ENCODE assay signal across 35 cellular contexts in the genomic region with DNA sequence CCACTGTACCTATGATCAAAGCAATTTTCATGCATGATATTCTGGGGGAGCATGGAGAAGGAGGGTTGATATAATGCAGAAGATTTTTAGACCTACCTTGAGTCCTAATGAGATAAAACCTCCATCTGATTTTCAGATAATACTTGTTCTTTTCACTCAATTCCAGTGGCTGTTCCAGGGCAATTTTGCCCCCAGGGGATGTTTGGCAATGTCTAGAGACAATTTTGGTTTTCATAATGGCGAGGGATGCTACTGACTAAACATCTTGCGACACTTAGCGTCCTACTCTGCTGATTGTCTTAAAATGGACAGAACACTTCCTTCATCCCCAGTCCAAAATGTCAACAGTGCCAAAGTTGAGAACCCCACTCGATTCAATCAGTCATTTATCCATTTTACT. TPM values are rescaled to one million over a fixed set of nuclear protein-coding genes. Genes with fewer than 3 reads are reported as not detected.
"Had no signal": no experiment of that assay in that cellular context is flagged by ENCODE, and none has a peak within 500 bp of the region (broad histone marks: within the 10 kb centered on the region; RNA-seq: fewer than 3 reads in every experiment).

No MANE protein-coding gene starts in this region.

- H3K27me3 Mint-ChIP-seq: activated B cell treated with CpG ODN at 0.5 μM for 24 hours; activated CD4-positive, alpha-beta T cell treated with anti-CD3 and anti-CD28 coated beads, Interleukin-2, amount 10 ng/mL, durations not matched to agents 24 days and 14 days; activated naive CD4-positive, alpha-beta T cell treated with anti-CD3 and anti-CD28 coated beads, Interleukin-2, amount 10 ng/mL, durations not matched to agents 7 days and 5 days had no signal

- ATAC-seq: activated CD8-positive, alpha-beta T cell treated with anti-CD3 and anti-CD28 coated beads for 36 hours; activated naive CD8-positive, alpha-beta T cell treated with anti-CD3 and anti-CD28 coated beads, Interleukin-2, amount 50 U/mL, for 24 hours; activated T-cell treated with anti-CD3 and anti-CD28 coated beads, Interleukin-2, amount 50 U/mL, for 4 hours; activated T-cell treated with anti-CD3 and anti-CD28 coated beads, Interleukin-2, amount 50 U/mL, for 72 hours had no signal

- DNase-seq: activated B cell treated with CpG ODN at 0.5 μM for 24 hours; activated CD4-positive, alpha-beta memory T cell treated with anti-CD3 and anti-CD28 coated beads for 36 hours; activated CD4-positive, alpha-beta T cell treated with anti-CD3 and anti-CD28 coated beads for 4 hours; activated CD4-positive, alpha-beta T cell treated with anti-CD3 and anti-CD28 coated beads, Interleukin-2, amount 10 ng/mL, durations not matched to agents 24 days and 14 days; activated CD4-positive, alpha-beta T cell treated with anti-CD3 and anti-CD28 coated beads, Interleukin-2, amount 50 U/mL, for 1 hour; activated CD4-positive, alpha-beta T cell treated with anti-CD3 and anti-CD28 coated beads, Interleukin-2, amount 50 U/mL, for 4 hours; activated CD4-positive, CD25-positive, alpha-beta regulatory T cell treated with anti-CD3 and anti-CD28 coated beads, Interleukin-2, amount 50 U/mL, for 72 hours; activated CD8-positive, alpha-beta memory T cell treated with anti-CD3 and anti-CD28 coated beads, Interleukin-2, amount 50 U/mL, for 4 hours; activated CD8-positive, alpha-beta T cell treated with anti-CD3 and anti-CD28 coated beads for 36 hours; activated effector memory CD4-positive, alpha-beta T cell treated with Interleukin-2 at 50 U/mL for 16 hours; activated gamma-delta T cell; activated naive CD4-positive, alpha-beta T cell treated with anti-CD3 and anti-CD28 coated beads, Interleukin-2, amount 10 ng/mL, durations not matched to agents 7 days and 5 days; activated naive CD4-positive, alpha-beta T cell treated with Interleukin-2 at 50 U/mL for 16 hours; activated naive CD8-positive, alpha-beta T cell treated with anti-CD3 and anti-CD28 coated beads, Interleukin-2, amount 10 ng/mL, durations not matched to agents 7 days and 5 days; activated naive CD8-positive, alpha-beta T cell treated with anti-CD3 and anti-CD28 coated beads, Interleukin-2, amount 50 U/mL, for 24 hours; activated T-cell treated with anti-CD3 and anti-CD28 coated beads for 4 hours; activated T-cell treated with anti-CD3 and anti-CD28 coated beads, Interleukin-2, amount 50 U/mL, for 1 hour; activated T-cell treated with anti-CD3 and anti-CD28 coated beads, Interleukin-2, amount 50 U/mL, for 4 hours; activated T-cell treated with anti-CD3 and anti-CD28 coated beads, Interleukin-2, amount 50 U/mL, for 72 hours; amygdala; anterior cingulate cortex; central memory CD4-positive, alpha-beta T cell; T-helper 1 cell; T-helper 2 cell; T-helper 9 cell had no signal

- H3K36me3 Mint-ChIP-seq: activated naive CD4-positive, alpha-beta T cell treated with anti-CD3 and anti-CD28 coated beads, Interleukin-2, amount 10 ng/mL, durations not matched to agents 7 days and 5 days; activated naive CD4-positive, alpha-beta T cell treated with anti-CD3 and anti-CD28 coated beads, Interleukin-2, amount 50 U/mL, for 24 hours; activated naive CD8-positive, alpha-beta T cell; activated naive CD8-positive, alpha-beta T cell treated with anti-CD3 and anti-CD28 coated beads, Interleukin-2, amount 10 ng/mL, durations not matched to agents 7 days and 5 days had no signal

- H3K4me1 ChIP-seq: ascending aorta had no signal

- H3K27me3 ChIP-seq: ascending aorta had no signal

- H3K36me3 ChIP-seq: ascending aorta had no signal

- H3K4me3 Mint-ChIP-seq: activated B cell treated with CpG ODN at 0.5 μM for 24 hours; activated CD4-positive, alpha-beta memory T cell treated with anti-CD3 and anti-CD28 coated beads for 36 hours; activated CD4-positive, alpha-beta T cell treated with anti-CD3 and anti-CD28 coated beads, Interleukin-2, amount 10 ng/mL, durations not matched to agents 24 days and 14 days; activated CD8-positive, alpha-beta T cell treated with anti-CD3 and anti-CD28 coated beads for 36 hours; activated naive CD4-positive, alpha-beta T cell treated with anti-CD3 and anti-CD28 coated beads, Interleukin-2, amount 10 ng/mL, durations not matched to agents 7 days and 5 days; activated naive CD4-positive, alpha-beta T cell treated with anti-CD3 and anti-CD28 coated beads, Interleukin-2, amount 50 U/mL, for 24 hours; activated naive CD8-positive, alpha-beta T cell; activated naive CD8-positive, alpha-beta T cell treated with anti-CD3 and anti-CD28 coated beads, Interleukin-2, amount 10 ng/mL, durations not matched to agents 7 days and 5 days; activated naive CD8-positive, alpha-beta T cell treated with anti-CD3 and anti-CD28 coated beads, Interleukin-2, amount 50 U/mL, for 24 hours; activated T-cell treated with anti-CD3 and anti-CD28 coated beads, Interleukin-2, amount 50 U/mL, for 4 hours; activated T-cell treated with anti-CD3 and anti-CD28 coated beads, Interleukin-2, amount 50 U/mL, for 72 hours; activated T-helper 1 cell treated with anti-CD3 and anti-CD28 coated beads, Interleukin-12 subunit alpha, Interleukin-12 subunit beta, Interleukin-2, Interleukin-4 antibody, amounts not matched to agents 30 ng/mL and 10 ng/mL and 1 ng/mL, durations not matched to agents 14 hours and 24 hours and 36 hours; brain; T-helper 1 cell treated with Interleukin-12 subunit alpha and Interleukin-12 subunit beta and Interleukin-4 antibody, amounts not matched to agents 30 μg/mL and 1 μg/mL, for 36 hours; T-helper 2 cell treated with Interferon-gamma antibody and Interleukin-4, amounts not matched to agents 5 μg/mL and 100 μg/mL, for 36 hours had no signal

- H3K27ac ChIP-seq: ascending aorta, VCaP had no signal

- H3K9me3 Mint-ChIP-seq: activated CD4-positive, alpha-beta T cell treated with anti-CD3 and anti-CD28 coated beads, Interleukin-2, amount 10 ng/mL, durations not matched to agents 24 days and 14 days; activated naive CD4-positive, alpha-beta T cell treated with anti-CD3 and anti-CD28 coated beads, Interleukin-2, amount 10 ng/mL, durations not matched to agents 7 days and 5 days; activated naive CD8-positive, alpha-beta T cell treated with anti-CD3 and anti-CD28 coated beads, Interleukin-2, amount 10 ng/mL, durations not matched to agents 7 days and 5 days; activated T-helper 1 cell treated with anti-CD3 and anti-CD28 coated beads, Interleukin-12 subunit alpha, Interleukin-12 subunit beta, Interleukin-2, Interleukin-4 antibody, amounts not matched to agents 30 ng/mL and 10 ng/mL and 1 ng/mL, durations not matched to agents 14 hours and 24 hours and 36 hours; T-helper 2 cell treated with Interferon-gamma antibody and Interleukin-4, amounts not matched to agents 5 μg/mL and 100 μg/mL, for 36 hours had no signal

- H3K4me3 ChIP-seq: ascending aorta had no signal

- H3K4me1 Mint-ChIP-seq: activated B cell treated with CpG ODN at 0.5 μM for 24 hours; activated CD4-positive, alpha-beta T cell treated with anti-CD3 and anti-CD28 coated beads, Interleukin-2, amount 10 ng/mL, durations not matched to agents 24 days and 14 days; activated naive CD4-positive, alpha-beta T cell treated with anti-CD3 and anti-CD28 coated beads, Interleukin-2, amount 10 ng/mL, durations not matched to agents 7 days and 5 days; activated naive CD4-positive, alpha-beta T cell treated with anti-CD3 and anti-CD28 coated beads, Interleukin-2, amount 50 U/mL, for 24 hours; activated naive CD8-positive, alpha-beta T cell treated with anti-CD3 and anti-CD28 coated beads, Interleukin-2, amount 50 U/mL, for 24 hours; brain had no signal

- H3K27ac Mint-ChIP-seq: activated B cell treated with CpG ODN at 0.5 μM for 24 hours; activated CD4-positive, alpha-beta memory T cell treated with anti-CD3 and anti-CD28 coated beads for 36 hours; activated CD4-positive, alpha-beta T cell treated with anti-CD3 and anti-CD28 coated beads, Interleukin-2, amount 10 ng/mL, durations not matched to agents 24 days and 14 days; activated CD8-positive, alpha-beta T cell treated with anti-CD3 and anti-CD28 coated beads for 36 hours; activated naive CD4-positive, alpha-beta T cell treated with anti-CD3 and anti-CD28 coated beads, Interleukin-2, amount 10 ng/mL, durations not matched to agents 7 days and 5 days; activated naive CD4-positive, alpha-beta T cell treated with anti-CD3 and anti-CD28 coated beads, Interleukin-2, amount 50 U/mL, for 24 hours; activated naive CD8-positive, alpha-beta T cell; activated naive CD8-positive, alpha-beta T cell treated with anti-CD3 and anti-CD28 coated beads, Interleukin-2, amount 10 ng/mL, durations not matched to agents 7 days and 5 days; activated naive CD8-positive, alpha-beta T cell treated with anti-CD3 and anti-CD28 coated beads, Interleukin-2, amount 50 U/mL, for 24 hours; activated T-cell treated with anti-CD3 and anti-CD28 coated beads, Interleukin-2, amount 50 U/mL, for 72 hours; activated T-helper 1 cell treated with anti-CD3 and anti-CD28 coated beads, Interleukin-12 subunit alpha, Interleukin-12 subunit beta, Interleukin-2, Interleukin-4 antibody, amounts not matched to agents 30 ng/mL and 10 ng/mL and 1 ng/mL, durations not matched to agents 14 hours and 24 hours and 36 hours; activated T-helper 2 cell treated with anti-CD3 and anti-CD28 coated beads, Interferon-gamma antibody, Interleukin-2, Interleukin-4, amounts not matched to agents 10 μg/mL and 5 μg/mL and 100 μg/mL, durations not matched to agents 14 hours and 24 hours and 36 hours; brain; T-helper 1 cell treated with Interleukin-12 subunit alpha and Interleukin-12 subunit beta and Interleukin-4 antibody, amounts not matched to agents 30 μg/mL and 1 μg/mL, for 36 hours; T-helper 2 cell treated with Interferon-gamma antibody and Interleukin-4, amounts not matched to agents 5 μg/mL and 100 μg/mL, for 36 hours had no signal

RNA-seq across cellular contexts. Expression of gene AGBL1, which starts 26.6 kb away (rescaled TPM):
- total RNA-seq: activated B cell treated with CpG ODN at 0.5 μM for 24 hours; activated CD4-positive, alpha-beta T cell treated with anti-CD3 and anti-CD28 coated beads, Interleukin-2, amount 10 ng/mL, durations not matched to agents 24 days and 14 days; activated CD8-positive, alpha-beta memory T cell treated with anti-CD3 and anti-CD28 coated beads for 36 hours; activated CD8-positive, alpha-beta T cell treated with anti-CD3 and anti-CD28 coated beads for 36 hours; activated naive CD8-positive, alpha-beta T cell treated with anti-CD3 and anti-CD28 coated beads, Interleukin-2, amount 10 ng/mL, durations not matched to agents 7 days and 5 days; activated T-helper 1 cell treated with anti-CD3 and anti-CD28 coated beads, Interleukin-12 subunit alpha, Interleukin-12 subunit beta, Interleukin-2, Interleukin-4 antibody, amounts not matched to agents 30 ng/mL and 10 ng/mL and 1 ng/mL, durations not matched to agents 14 hours and 24 hours and 36 hours; ascending aorta had no signal
